Comparison of ENCODE assay signal across 26 cellular contexts in the genomic region with DNA sequence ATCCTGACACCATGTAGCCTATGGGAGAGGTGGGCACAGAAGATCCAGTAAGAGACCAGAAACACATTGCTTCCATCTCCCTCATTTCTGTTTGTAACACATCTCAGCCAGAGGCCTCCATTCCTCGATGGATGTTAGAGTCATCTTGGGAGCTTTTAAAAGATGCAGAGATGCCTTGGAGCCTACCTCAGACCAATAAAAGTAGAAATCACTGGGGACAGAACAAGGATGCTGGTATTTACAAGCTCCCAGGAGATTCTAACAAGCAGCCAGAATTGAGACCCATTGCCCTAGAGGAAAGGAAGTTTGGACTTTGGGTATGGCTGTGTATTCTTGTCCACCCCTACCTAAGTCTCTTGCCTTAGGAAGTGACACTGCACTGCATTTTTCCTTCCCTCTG.
"Had no signal": no experiment of that assay in that cellular context is flagged by ENCODE, and none has a peak within 500 bp of the region (broad histone marks: within the 10 kb centered on the region; RNA-seq: fewer than 3 reads in every experiment).

No MANE protein-coding gene starts in this region.

- FAIRE-seq: endometrium, small intestine had no signal

- H3K27ac ChIP-seq: right lobe of liver, transverse colon, WERI-Rb-1 had no signal

- DNase-seq: activated CD4-positive, alpha-beta T cell treated with anti-CD3 and anti-CD28 coated beads, Interleukin-2, amount 10 ng/mL, durations not matched to agents 7 days and 5 days; activated CD4-positive, CD25-positive, alpha-beta regulatory T cell treated with anti-CD3 and anti-CD28 coated beads, Interleukin-2, amount 50 U/mL, for 72 hours; activated CD8-positive, alpha-beta memory T cell treated with anti-CD3 and anti-CD28 coated beads, Interleukin-2, amount 10 ng/mL, durations not matched to agents 7 days and 5 days; activated CD8-positive, alpha-beta T cell treated with anti-CD3 and anti-CD28 coated beads for 36 hours; activated effector memory CD4-positive, alpha-beta T cell treated with anti-CD3 and anti-CD28 coated beads, Interleukin-2, amount 50 U/mL, for 16 hours; activated naive CD4-positive, alpha-beta T cell treated with anti-CD3 and anti-CD28 coated beads, Interleukin-2, amount 50 U/mL, for 16 hours; activated T-cell treated with anti-CD3 and anti-CD28 coated beads for 4 hours; anterior cingulate cortex; effector CD4-positive, alpha-beta T cell; foreskin fibroblast; midbrain; nucleus accumbens; posterior cingulate gyrus; right lobe of liver; small intestine; stimulated activated CD4-positive, alpha-beta T cell treated with anti-CD3 and anti-CD28 coated beads, Interleukin-15, amount 100 ng/mL, for 24 hours; stimulated activated CD8-positive, alpha-beta memory T cell treated with anti-CD3 and anti-CD28 coated beads, Interleukin-4, amount 100 ng/mL, for 48 hours; stimulated activated naive B cell treated with anti-CD40 and anti-IgM and Interleukin-4, amounts not matched to agents 10 μg/mL and 1 μg/mL and 100 μg/mL, for 72 hours; T-helper 2 cell; transverse colon; WERI-Rb-1 had no signal

- H3K27ac Mint-ChIP-seq: activated CD4-positive, alpha-beta T cell treated with anti-CD3 and anti-CD28 coated beads, Interleukin-2, amount 10 ng/mL, durations not matched to agents 7 days and 5 days; activated CD8-positive, alpha-beta memory T cell treated with anti-CD3 and anti-CD28 coated beads, Interleukin-2, amount 10 ng/mL, durations not matched to agents 7 days and 5 days; activated CD8-positive, alpha-beta T cell treated with anti-CD3 and anti-CD28 coated beads for 36 hours; dendritic cell treated with granulocyte-macrophage colony-stimulating factor and Interleukin-4, amounts not matched to agents 40 ng/mL and 50 ng/mL, for 4 days; stimulated activated naive B cell treated with anti-CD40 and anti-IgM and Interleukin-4, amounts not matched to agents 10 μg/mL and 1 μg/mL and 100 μg/mL, for 72 hours had no signal

- H3K4me1 ChIP-seq: right lobe of liver, transverse colon had no signal

- H3K9me3 ChIP-seq: right lobe of liver, transverse colon had no signal

- H3K36me3 ChIP-seq: right lobe of liver, transverse colon, WERI-Rb-1 had no signal

- H3K27me3 Mint-ChIP-seq: activated CD4-positive, alpha-beta T cell treated with anti-CD3 and anti-CD28 coated beads, Interleukin-2, amount 10 ng/mL, durations not matched to agents 7 days and 5 days; activated CD8-positive, alpha-beta memory T cell treated with anti-CD3 and anti-CD28 coated beads, Interleukin-2, amount 10 ng/mL, durations not matched to agents 7 days and 5 days; activated CD8-positive, alpha-beta T cell treated with anti-CD3 and anti-CD28 coated beads for 36 hours; brain; dendritic cell treated with granulocyte-macrophage colony-stimulating factor and Interleukin-4, amounts not matched to agents 40 ng/mL and 50 ng/mL, for 4 days had no signal

- H3K4me3 Mint-ChIP-seq: activated CD4-positive, alpha-beta T cell treated with anti-CD3 and anti-CD28 coated beads, Interleukin-2, amount 10 ng/mL, durations not matched to agents 7 days and 5 days; activated CD8-positive, alpha-beta memory T cell treated with anti-CD3 and anti-CD28 coated beads, Interleukin-2, amount 10 ng/mL, durations not matched to agents 7 days and 5 days; activated CD8-positive, alpha-beta T cell treated with anti-CD3 and anti-CD28 coated beads for 36 hours; brain; dendritic cell treated with granulocyte-macrophage colony-stimulating factor and Interleukin-4, amounts not matched to agents 40 ng/mL and 50 ng/mL, for 4 days; stimulated activated naive B cell treated with anti-CD40 and anti-IgM and Interleukin-4, amounts not matched to agents 10 μg/mL and 1 μg/mL and 100 μg/mL, for 72 hours had no signal

- H3K9me3 Mint-ChIP-seq: activated CD4-positive, alpha-beta T cell treated with anti-CD3 and anti-CD28 coated beads, Interleukin-2, amount 10 ng/mL, durations not matched to agents 7 days and 5 days; activated CD8-positive, alpha-beta T cell treated with anti-CD3 and anti-CD28 coated beads for 36 hours; stimulated activated naive B cell treated with anti-CD40 and anti-IgM and Interleukin-4, amounts not matched to agents 10 μg/mL and 1 μg/mL and 100 μg/mL, for 72 hours had no signal

- H3K4me3 ChIP-seq: lung, right lobe of liver, transverse colon had no signal

- ATAC-seq: activated CD8-positive, alpha-beta memory T cell treated with anti-CD3 and anti-CD28 coated beads, Interleukin-2, amount 10 ng/mL, durations not matched to agents 7 days and 5 days; activated CD8-positive, alpha-beta T cell treated with anti-CD3 and anti-CD28 coated beads for 36 hours; left lobe of liver; right lobe of liver; stimulated activated naive B cell treated with anti-CD40 and anti-IgM and Interleukin-4, amounts not matched to agents 10 μg/mL and 1 μg/mL and 100 μg/mL, for 72 hours had no signal

- H3K4me1 Mint-ChIP-seq: activated CD4-positive, alpha-beta T cell treated with anti-CD3 and anti-CD28 coated beads, Interleukin-2, amount 10 ng/mL, durations not matched to agents 7 days and 5 days; activated CD8-positive, alpha-beta memory T cell treated with anti-CD3 and anti-CD28 coated beads, Interleukin-2, amount 10 ng/mL, durations not matched to agents 7 days and 5 days; stimulated activated naive B cell treated with anti-CD40 and anti-IgM and Interleukin-4, amounts not matched to agents 10 μg/mL and 1 μg/mL and 100 μg/mL, for 72 hours had no signal

- H3K27me3 ChIP-seq: right lobe of liver, transverse colon had no signal

- H3K36me3 Mint-ChIP-seq: activated CD8-positive, alpha-beta memory T cell treated with anti-CD3 and anti-CD28 coated beads, Interleukin-2, amount 10 ng/mL, durations not matched to agents 7 days and 5 days; brain; stimulated activated naive B cell treated with anti-CD40 and anti-IgM and Interleukin-4, amounts not matched to agents 10 μg/mL and 1 μg/mL and 100 μg/mL, for 72 hours had no signal
